Comparison of ENCODE assay signal across 8 cellular contexts in genomic region chr11:29328961-29329441, GRCh38.
DNase-seq lines count a peak whose midpoint lies in the region; ATAC-seq, FAIRE-seq and TF ChIP-seq lines count a peak whose summit lies in the region.

No MANE protein-coding gene starts in this region.

- H3K9me3 Mint-ChIP-seq in type B pancreatic cell (no peaks in the 10 kb centered on the region), immature natural killer cell (peaks cover 6 to 45% (median 9%) of the 10 kb centered on the region in 6 donors)
- peaks cover 3% of the 10 kb centered on the region for H3K9me3 Mint-ChIP-seq in activated CD4-positive, alpha-beta T cell treated with anti-CD3 and anti-CD28 coated beads, Interleukin-2, amount 10 ng/mL, durations not matched to agents 7 days and 5 days

- peaks cover 9% of the 10 kb centered on the region for H3K27me3 Mint-ChIP-seq in type B pancreatic cell
- H3K27me3 Mint-ChIP-seq in immature natural killer cell (ENCODE audit: low read depth in 3 of 3): no peaks in the 10 kb centered on the region
- no peaks in the 10 kb centered on the region for H3K27me3 Mint-ChIP-seq in activated CD4-positive, alpha-beta T cell treated with anti-CD3 and anti-CD28 coated beads, Interleukin-2, amount 10 ng/mL, durations not matched to agents 7 days and 5 days

- no peak for ATAC-seq in GM21526 (IDR thresholded peaks at IDR 0.05; ENCODE audit: low FRiP score, unreplicated experiment)

- CTCF ChIA-PET in HEK293T (lab: Yijun Ruan, JAX): interaction anchor here (0.7 kb wide), 2 partner anchors 12 to 170 kb away, joined by 3 read pairs; no protein-coding TSS in a partner anchor
- CTCF ChIA-PET in activated CD4-positive, alpha-beta T cell treated with anti-CD3 and anti-CD28 coated beads, Interleukin-2, amount 10 ng/mL, durations not matched to agents 7 days and 5 days (lab: Charles Lee): no interaction called here

- H3K4me3 ChIP-seq in fibroblast of villous mesenchyme (ENCODE audit: low read depth, low read length): no peak overlapping the region

- H3K36me3 Mint-ChIP-seq in type B pancreatic cell: no peaks in the 10 kb centered on the region
- no peaks in the 10 kb centered on the region for H3K36me3 Mint-ChIP-seq in immature natural killer cell
- H3K36me3 Mint-ChIP-seq in activated CD4-positive, alpha-beta T cell treated with anti-CD3 and anti-CD28 coated beads, Interleukin-2, amount 10 ng/mL, durations not matched to agents 7 days and 5 days (ENCODE audit: low read depth): no peaks in the 10 kb centered on the region

- H3K27ac Mint-ChIP-seq in type B pancreatic cell (peak overlapping the region; percentile 14), immature natural killer cell (no peak overlapping the region)
- H3K27ac Mint-ChIP-seq in activated CD4-positive, alpha-beta T cell treated with anti-CD3 and anti-CD28 coated beads, Interleukin-2, amount 10 ng/mL, durations not matched to agents 7 days and 5 days: no peak overlapping the region

- FAIRE-seq in D721Med (lab: Jason Lieb, UNC) (peak; percentile 76), RCC 7860 (lab: Jason Lieb, UNC) (peak; percentile 18)

- H3K4me1 Mint-ChIP-seq in type B pancreatic cell (ENCODE audit: unreplicated experiment) (peaks cover 12% of the 10 kb centered on the region), immature natural killer cell (no peaks in the 10 kb centered on the region)
- H3K4me1 Mint-ChIP-seq in activated CD4-positive, alpha-beta T cell treated with anti-CD3 and anti-CD28 coated beads, Interleukin-2, amount 10 ng/mL, durations not matched to agents 7 days and 5 days: no peaks in the 10 kb centered on the region

- TF ChIP-seq CTCF in D721Med (IDR thresholded peaks at IDR 0.05; ENCODE audit: insufficient read depth, missing control alignments) (peak; percentile 79), fibroblast of villous mesenchyme (IDR thresholded peaks at IDR 0.05; ENCODE audit: insufficient read depth, low read depth, low read length) (peak; percentile 79), type B pancreatic cell (conservative IDR thresholded peaks at IDR 0.05) (peak; percentile 75)

- POLR2A ChIA-PET in HEK293T (lab: Yijun Ruan, JAX): no interaction called here
- POLR2A ChIA-PET in activated CD4-positive, alpha-beta T cell treated with anti-CD3 and anti-CD28 coated beads, Interleukin-2, amount 10 ng/mL, durations not matched to agents 7 days and 5 days (lab: Charles Lee): no interaction called here

- no peak for DNase-seq in D721Med (ENCODE audit: insufficient read length, low spot score)
- DNase-seq in HEK293T (ENCODE audit: extremely low spot score): peak; percentile 12
- DNase-seq in RCC 7860 (ENCODE audit: low spot score): peak; percentile 71
- peak; percentile 81 for DNase-seq in fibroblast of villous mesenchyme (ENCODE audit: low read depth)
- DNase-seq in type B pancreatic cell (ENCODE audit: extremely low spot score, unreplicated experiment): no peak
- DNase-seq in immature natural killer cell: no peak
- no peak for DNase-seq in activated CD4-positive, alpha-beta T cell treated with anti-CD3 and anti-CD28 coated beads, Interleukin-2, amount 10 ng/mL, durations not matched to agents 7 days and 5 days

- H3K4me3 Mint-ChIP-seq in type B pancreatic cell: no peak overlapping the region
- H3K4me3 Mint-ChIP-seq in immature natural killer cell: no peak overlapping the region
- H3K4me3 Mint-ChIP-seq in activated CD4-positive, alpha-beta T cell treated with anti-CD3 and anti-CD28 coated beads, Interleukin-2, amount 10 ng/mL, durations not matched to agents 7 days and 5 days: no peak overlapping the region

TF ChIP-seq in HEK293T, 16 proteins besides CTCF, POLR2A, EP300 and RAD21:
- TF ChIP-seq SUZ12 (IDR thresholded peaks at IDR 0.05) (no peak), HDGF (IDR thresholded peaks at IDR 0.05; ENCODE audit: borderline replicate concordance) (no peak), ELF4 (IDR thresholded peaks at IDR 0.05) (no peak), ZNF384 (IDR thresholded peaks at IDR 0.05) (no peak), SP1 (IDR thresholded peaks at IDR 0.05) (no peak), FOXK2 (IDR thresholded peaks at IDR 0.05) (no peak)
- TF ChIP-seq, protein P1, sequence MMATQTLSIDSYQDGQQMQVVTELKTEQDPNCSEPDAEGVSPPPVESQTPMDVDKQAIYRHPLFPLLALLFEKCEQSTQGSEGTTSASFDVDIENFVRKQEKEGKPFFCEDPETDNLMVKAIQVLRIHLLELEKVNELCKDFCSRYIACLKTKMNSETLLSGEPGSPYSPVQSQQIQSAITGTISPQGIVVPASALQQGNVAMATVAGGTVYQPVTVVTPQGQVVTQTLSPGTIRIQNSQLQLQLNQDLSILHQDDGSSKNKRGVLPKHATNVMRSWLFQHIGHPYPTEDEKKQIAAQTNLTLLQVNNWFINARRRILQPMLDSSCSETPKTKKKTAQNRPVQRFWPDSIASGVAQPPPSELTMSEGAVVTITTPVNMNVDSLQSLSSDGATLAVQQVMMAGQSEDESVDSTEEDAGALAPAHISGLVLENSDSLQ (IDR thresholded peaks at IDR 0.05): no peak

Comparison
In these comparisons a context has a peak if more than half of its experiments do, and no peak if none do; other contexts are left out.
1. DNase-seq: peak in HEK293T (single experiment), RCC 7860 (single experiment) and fibroblast of villous mesenchyme (single experiment); none in D721Med (single experiment), type B pancreatic cell (single experiment), immature natural killer cell (0 of 3) and activated CD4-positive, alpha-beta T cell treated with anti-CD3 and anti-CD28 coated beads, Interleukin-2, amount 10 ng/mL, durations not matched to agents 7 days and 5 days (single experiment).
2. Peak in every context shown above with its lines, with median percentiles within 50 percentile points of each other: CTCF ChIP-seq.